ENCODE assay signal across 9 cellular contexts in the genomic region with DNA sequence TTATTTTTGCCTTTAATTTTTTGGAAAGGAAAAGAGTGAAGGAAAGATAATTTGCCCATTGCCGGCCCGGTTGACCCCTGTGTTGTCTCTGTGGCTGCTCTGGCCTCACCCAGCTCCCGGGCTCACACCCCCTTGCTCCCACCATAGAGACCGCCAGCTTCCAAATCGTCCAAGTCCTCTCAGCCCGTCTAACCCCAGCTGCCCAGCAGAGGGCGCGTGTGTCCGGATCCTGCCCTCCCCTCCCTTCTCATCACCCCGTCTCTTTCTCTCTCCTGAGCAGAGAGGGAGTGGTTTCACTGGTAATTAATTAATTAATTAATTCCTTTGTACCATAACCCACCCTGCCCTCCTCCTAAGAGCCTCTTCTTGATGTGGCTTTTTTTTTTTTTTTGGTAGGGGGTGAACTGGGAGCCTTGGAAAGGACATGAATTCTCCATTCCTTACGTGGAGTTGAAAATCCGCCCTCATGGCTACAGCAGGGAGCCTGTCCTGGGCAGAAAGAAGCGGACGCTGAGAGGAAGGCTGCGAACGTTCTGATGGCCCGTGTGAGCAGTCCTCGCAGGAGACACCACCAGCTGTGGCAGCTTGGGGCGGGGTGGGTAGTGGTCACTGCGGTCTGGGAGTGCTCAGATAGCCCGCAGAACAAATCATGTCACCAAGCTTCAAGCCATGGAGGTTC. TPM values are rescaled to one million over a fixed set of nuclear protein-coding genes. Genes with fewer than 3 reads are reported as not detected.
A peak's percentile ranks its signal among the peaks of the same experiment; 100 is the strongest.
DNase-seq lines count a peak whose midpoint lies in the region; ATAC-seq, FAIRE-seq and TF ChIP-seq lines count a peak whose summit lies in the region.
"Had no signal": no experiment of that assay in that cellular context is flagged by ENCODE, and none has a peak within 500 bp of the region (broad histone marks: within the 10 kb centered on the region; RNA-seq: fewer than 3 reads in every experiment).

No MANE protein-coding gene starts in this region.

- no peaks in the 10 kb centered on the region for H3K79me2 ChIP-seq in PC-3 (ENCODE audit: low read length)
- no peaks in the 10 kb centered on the region for H3K79me2 ChIP-seq in fibroblast of lung (ENCODE audit: control insufficient read depth, insufficient read depth, low read length)
- H3K79me2 ChIP-seq in neural cell (replicated peaks; ENCODE audit: insufficient read depth, low read length), result no peaks in the 10 kb centered on the region

- H4K20me1 ChIP-seq in PC-3 (ENCODE audit: low read length), result no peaks in the 10 kb centered on the region
- H4K20me1 ChIP-seq in fibroblast of lung (ENCODE audit: control insufficient read depth, extremely low read depth, insufficient read depth, low read length), result no peaks in the 10 kb centered on the region
- H4K20me1 ChIP-seq in neural cell (ENCODE audit: insufficient read depth), result no peaks in the 10 kb centered on the region

- intact Hi-C loops in PC-3 (cut with micrococcal nuclease), result loop anchor here (5.0 kb wide), 2 partner anchors 114 to 1736 kb away; no protein-coding TSS in a partner anchor

- TF ChIP-seq CTCF in PC-3 (conservative IDR thresholded peaks at IDR 0.05; ENCODE audit: low read depth, low read length) (peak; percentile 80), fibroblast of lung (conservative IDR thresholded peaks at IDR 0.05 in 1 of 2, IDR thresholded peaks at IDR 0.05 in 1 of 2; ENCODE audit: low read depth in 1 of 2, low read length in 2 of 2) (peak; percentile 80 to 95), neural cell (IDR thresholded peaks at IDR 0.05; ENCODE audit: poor library complexity, severe bottlenecking) (peak; percentile 47)

- H3K4me3 ChIP-seq in PC-3 (ENCODE audit: low read length) (peak overlapping the region; percentile 53), fibroblast of lung (replicated peaks in 1 of 4; ENCODE audit: control extremely low read depth in 1 of 4, insufficient read depth in 1 of 4, low read depth in 3 of 4, low read length in 4 of 4) (no peak overlapping the region), neural cell (ENCODE audit: low read length) (no peak overlapping the region)

- no peaks in the 10 kb centered on the region for H3F3A ChIP-seq in PC-3 (ENCODE audit: low read length, unreplicated experiment)
- H3F3A ChIP-seq in neural cell (ENCODE audit: insufficient read depth, low read length, poor library complexity, severe bottlenecking), result no peaks in the 10 kb centered on the region

- BruUV-seq in PC-3 (replicated peaks; lab: Mats Ljungman, UMichigan), result no TSS peak

- TF ChIP-seq RAD21 in neural cell (conservative IDR thresholded peaks at IDR 0.05), result peak; percentile 30

- H3K9me2 ChIP-seq in PC-3 (replicated peaks; ENCODE audit: low read length) (no peaks in the 10 kb centered on the region), neural cell (ENCODE audit: insufficient read depth, low read length) (no peaks in the 10 kb centered on the region)

- no peak for TF ChIP-seq EP300 in neural cell (conservative IDR thresholded peaks at IDR 0.05; ENCODE audit: poor library complexity, severe bottlenecking)

- no peak overlapping the region for H3K9ac ChIP-seq in PC-3 (ENCODE audit: low read length)
- no peak overlapping the region for H3K9ac ChIP-seq in fibroblast of lung (ENCODE audit: insufficient read depth, low read length)
- H3K9ac ChIP-seq in neural cell (ENCODE audit: low read length), result no peak overlapping the region

- DNase-seq in NCI-H748 (lab: John Stamatoyannopoulos, UW; ENCODE audit: unreplicated experiment) (peak; percentile 48), NCI-H748 treated with DMSO at 0.1 percent for 48 hours (lab: John Stamatoyannopoulos, UW) (no peak), HTR-8/SVneo (ENCODE audit: insufficient read length, low spot score) (peak; percentile 62), PC-3 (peak; percentile 65), fibroblast of lung (ENCODE audit: low read depth in 2 of 2) (peak; percentile 29 to 34), substantia nigra (lab: John Stamatoyannopoulos, UW) (peak in 29 of 49 donors; percentile 2 to 60 (median 18))
- peak; percentile 74 for DNase-seq in activated T-cell treated with anti-CD3 and anti-CD28 coated beads, Interleukin-2, amount 50 U/mL, for 1 hour

- H2AFZ ChIP-seq in PC-3 (ENCODE audit: low read length) (peak overlapping the region; percentile 48; the same call in 1 of the 2 replicates), fibroblast of lung (ENCODE audit: low read length) (no peak overlapping the region), neural cell (ENCODE audit: low read depth, low read length) (no peak overlapping the region)

- POLR2A ChIA-PET in PC-3 (lab: Charles Lee; ENCODE audit: unreplicated experiment), result no interaction called here

- H3K27me3 ChIP-seq in PC-3 (ENCODE audit: low read length) (no peaks in the 10 kb centered on the region), fibroblast of lung (ENCODE audit: control insufficient read depth, insufficient read depth, low read length) (no peaks in the 10 kb centered on the region), neural cell (ENCODE audit: insufficient read depth, low read depth, low read length) (no peaks in the 10 kb centered on the region)

- H3K9me3 ChIP-seq in PC-3 (ENCODE audit: low read length) (no peaks in the 10 kb centered on the region), fibroblast of lung (ENCODE audit: control insufficient read depth, insufficient read depth, low read depth, low read length) (no peaks in the 10 kb centered on the region), neural cell (ENCODE audit: low read length) (no peaks in the 10 kb centered on the region)

- H3K4me2 ChIP-seq in PC-3 (ENCODE audit: low read length), result peak overlapping the region; percentile 78
- no peak overlapping the region for H3K4me2 ChIP-seq in fibroblast of lung (ENCODE audit: extremely low read depth, insufficient read depth, low read length)
- no peak overlapping the region for H3K4me2 ChIP-seq in neural cell (ENCODE audit: low read length)

- peak; percentile 76 for ATAC-seq in PC-3

- CTCF ChIA-PET in PC-3 (lab: Charles Lee), result interaction anchor here (0.6 to 0.8 kb wide), 2 partner anchors 21 to 347 kb away, joined by 3 to 4 read pairs; no protein-coding TSS in a partner anchor

- H3K4me1 ChIP-seq in PC-3 (ENCODE audit: insufficient read depth, low read length) (peaks cover 22% of the 10 kb centered on the region), fibroblast of lung (ENCODE audit: control insufficient read depth, extremely low read depth, insufficient read depth, low read length) (no peaks in the 10 kb centered on the region)

- FAIRE-seq in HTR-8/SVneo (lab: Jason Lieb, UNC), result no peak
- FAIRE-seq: G401.6 had no signal

- H3K27ac ChIP-seq in PC-3 (ENCODE audit: low read length), result peak overlapping the region; percentile 36
- no peak overlapping the region for H3K27ac ChIP-seq in fibroblast of lung (ENCODE audit: insufficient read depth, low read length)
- no peak overlapping the region for H3K27ac ChIP-seq in neural cell (ENCODE audit: low read length)
- no peak overlapping the region for H3K27ac ChIP-seq in substantia nigra (ENCODE audit: low read depth, low read length, poor library complexity, severe bottlenecking)

- H3K36me3 ChIP-seq in PC-3 (ENCODE audit: low read depth, low read length) (no peaks in the 10 kb centered on the region), fibroblast of lung (ENCODE audit: control insufficient read depth, insufficient read depth, low read length) (no peaks in the 10 kb centered on the region), neural cell (ENCODE audit: insufficient read depth, low read length) (no peaks in the 10 kb centered on the region)

TF ChIP-seq in neural cell, 6 proteins besides CTCF, POLR2A, EP300 and RAD21:
- TF ChIP-seq SMC3 (conservative IDR thresholded peaks at IDR 0.05; ENCODE audit: poor library complexity), result peak; percentile 40
- no peak for TF ChIP-seq EZH2 (IDR thresholded peaks at IDR 0.05; ENCODE audit: borderline replicate concordance, insufficient read depth, low read length, poor library complexity, severe bottlenecking)
- TF ChIP-seq MXI1 (conservative IDR thresholded peaks at IDR 0.05; ENCODE audit: poor library complexity, severe bottlenecking), result no peak
TF ChIP-seq in neural cell: peak in this region for 1.

RNA-seq across cellular contexts. Expression of a gene that starts 45.9 kb away (rescaled TPM):
- total RNA-seq in PC-3 (2014; rRNA removed) (17.8 and 19.4 TPM in 2 replicates), fibroblast of lung (under 0.01 and 0.17 TPM in 2 replicates)
- polyA plus RNA-seq in fibroblast of lung (0.18 and 24.7 TPM in 2 replicates), neural cell (not detected in 2 replicates)
- 0.10 and 10.9 TPM in 2 replicates for polyA plus RNA-seq in fibroblast of lung (2012)
- polyA minus RNA-seq in fibroblast of lung (ENCODE audit: low replicate concordance) (0.30 and 9.5 TPM in 2 replicates), neural cell (not detected in 2 replicates)

Comparison
In these comparisons a context has a peak if more than half of its experiments do, and no peak if none do; other contexts are left out.
1. RNA of a gene that starts 45.9 kb away (total RNA-seq): 17.8 to 19.4 TPM in PC-3; under 0.01 to 0.17 TPM in fibroblast of lung; every median in the first group is over 10 times any median in the second.
2. Peak in every context shown above with its lines, with median percentiles within 50 percentile points of each other: CTCF ChIP-seq.